ENCODE assay signal across 10 cellular contexts in genomic region chr22:19149962-19150361, GRCh38. TPM values are rescaled to one million over a fixed set of nuclear protein-coding genes. Genes with fewer than 3 reads are reported as not detected.
DNase-seq lines count a peak whose midpoint lies in the region; ATAC-seq and TF ChIP-seq lines count a peak whose summit lies in the region.
"Had no signal": no experiment of that assay in that cellular context is flagged by ENCODE, and none has a peak within 500 bp of the region (broad histone marks: within the 10 kb centered on the region; RNA-seq: fewer than 3 reads in every experiment).

Gene GSC2, minus strand, starts transcription at chr22:19150292. Its CDS starts 9 bp downstream, at chr22:19150283.

- ATAC-seq in SK-N-SH treated with all-trans-retinoic acid at 6 μM for 48 hours (no peak), RWPE2 (ENCODE audit: low read depth) (no peak), HG02610 (IDR thresholded peaks at IDR 0.05; ENCODE audit: unreplicated experiment) (no peak)

- H3K27me3 ChIP-seq in SK-N-SH (ENCODE audit: insufficient read depth) = peaks cover 61% of the 10 kb centered on the region
- H3K27me3 ChIP-seq in RWPE2 (ENCODE audit: insufficient read depth, poor library complexity, severe bottlenecking) = peaks cover 41% of the 10 kb centered on the region
- peaks cover 68% of the 10 kb centered on the region for H3K27me3 ChIP-seq in iPS-15b (ENCODE audit: control insufficient read depth, insufficient read depth, low read length)

- H3F3A ChIP-seq in SK-N-SH (replicated peaks; ENCODE audit: insufficient read depth) = no peaks in the 10 kb centered on the region

- DNase-seq in SK-N-SH (peak; percentile 60), RWPE2 (ENCODE audit: low spot score) (no peak), NOMO-1 (lab: John Stamatoyannopoulos, UW; ENCODE audit: unreplicated experiment in 2 of 2) (no peak), lower leg skin (ENCODE audit: low spot score in 2 of 2) (no peak)
- DNase-seq: occipital lobe had no signal

- H3K79me2 ChIP-seq in SK-N-SH (ENCODE audit: insufficient read depth) = no peaks in the 10 kb centered on the region

- H3K9me3 ChIP-seq in SK-N-SH (no peaks in the 10 kb centered on the region), RWPE2 (ENCODE audit: severe bottlenecking) (no peaks in the 10 kb centered on the region), iPS-15b (ENCODE audit: control insufficient read depth, insufficient read depth, low read length) (peaks cover 3% of the 10 kb centered on the region)

- POLR2A ChIA-PET in SK-N-SH (lab: Yijun Ruan, JAX) = no interaction called here

- no peak within 1 kb of the TSS for H3K4me3 ChIP-seq in SK-N-SH (ENCODE audit: low read depth in 2 of 2, low read length in 1 of 2)
- H3K4me3 ChIP-seq in RWPE2 (ENCODE audit: severe bottlenecking) = peak within 1 kb of the TSS; percentile 7
- peak within 1 kb of the TSS; percentile 50 for H3K4me3 ChIP-seq in iPS-15b (ENCODE audit: low read depth, low read length)
- H3K4me3 ChIP-seq in skin epidermis = peak within 1 kb of the TSS in 6 of 7 experiments; percentile 6 to 35 (median 14)
- H3K4me3 ChIP-seq in lower leg skin (ENCODE audit: low read depth, poor library complexity, severe bottlenecking) = no peak within 1 kb of the TSS

- no peak for TF ChIP-seq POLR2A in lower leg skin (IDR thresholded peaks at IDR 0.05)

- H3K9ac ChIP-seq in SK-N-SH (no peak within 1 kb of the TSS), iPS-15b (ENCODE audit: low read depth, low read length) (no peak within 1 kb of the TSS)

- intact Hi-C loops in lower leg skin (cut with DNase I; ENCODE audit: low total_unique reads) = no loop called here

- no peak for TF ChIP-seq EP300 in SK-N-SH (IDR thresholded peaks at IDR 0.05; ENCODE audit: borderline replicate concordance in 1 of 2, low read depth in 1 of 2, low read length in 1 of 2)

- no peak within 1 kb of the TSS for H2AFZ ChIP-seq in SK-N-SH (ENCODE audit: low read depth)

- 0% methylated on average over 10 of the region's 60 CpGs for WGBS in SK-N-SH (ENCODE audit: low lambda C conversion rate)
- WGBS in lower leg skin, 2 donors = 5% methylated on average over 4 of the region's 60 CpGs; no CpG with 5 or more reads in 1 of the 2 donors

- H4K20me1 ChIP-seq in SK-N-SH (ENCODE audit: insufficient read depth) = no peaks in the 10 kb centered on the region

- no peak within 1 kb of the TSS for H3K4me2 ChIP-seq in SK-N-SH

- no peaks in the 10 kb centered on the region for H3K9me2 ChIP-seq in SK-N-SH

- TF ChIP-seq CTCF in SK-N-SH (IDR thresholded peaks at IDR 0.05) (no peak), RWPE2 (IDR thresholded peaks at IDR 0.05; ENCODE audit: poor library complexity, severe bottlenecking) (no peak), lower leg skin (IDR thresholded peaks at IDR 0.05) (no peak)

- CTCF ChIA-PET in SK-N-SH (lab: Yijun Ruan, JAX) = no interaction called here

- no peak within 1 kb of the TSS for H3K27ac ChIP-seq in SK-N-SH (ENCODE audit: low read depth in 2 of 2, low read length in 1 of 2)
- H3K27ac ChIP-seq in RWPE2 (ENCODE audit: poor library complexity, severe bottlenecking) = no peak within 1 kb of the TSS
- no peak within 1 kb of the TSS for H3K27ac ChIP-seq in skin epidermis
- H3K27ac ChIP-seq: foreskin keratinocyte had no signal

- no peak for TF ChIP-seq RAD21 in SK-N-SH (IDR thresholded peaks at IDR 0.05; ENCODE audit: low read length)

- H3K4me1 ChIP-seq in SK-N-SH (ENCODE audit: control insufficient read depth in 1 of 2, insufficient read depth in 2 of 2, low read depth in 1 of 2, low read length in 1 of 2) (no peaks in the 10 kb centered on the region), RWPE2 (ENCODE audit: insufficient read depth, poor library complexity, severe bottlenecking) (peaks cover under 1% of the 10 kb centered on the region), iPS-15b (ENCODE audit: control insufficient read depth, insufficient read depth, low read length) (peaks cover 2% of the 10 kb centered on the region)
- H3K4me1 ChIP-seq: foreskin keratinocyte had no signal

- H3K36me3 ChIP-seq in SK-N-SH (replicated peaks in 1 of 2; ENCODE audit: control insufficient read depth in 1 of 2, insufficient read depth in 2 of 2, low read length in 1 of 2) (no peaks in the 10 kb centered on the region), RWPE2 (ENCODE audit: low read depth) (no peaks in the 10 kb centered on the region), iPS-15b (ENCODE audit: control insufficient read depth, insufficient read depth, low read length) (no peaks in the 10 kb centered on the region)

TF ChIP-seq in SK-N-SH, 30 proteins besides CTCF, POLR2A, EP300 and RAD21:
- TF ChIP-seq ELF1 (IDR thresholded peaks at IDR 0.05) = no peak
- no peak for TF ChIP-seq JUND (IDR thresholded peaks at IDR 0.05)

TF ChIP-seq in SK-N-SH treated with all-trans-retinoic acid at 6 μM for 48 hours, 23 proteins besides CTCF, POLR2A, EP300 and RAD21 (continues in another document):
- TF ChIP-seq ZC3H10 (CRISPR knock-in tag; IDR thresholded peaks at IDR 0.05) (no peak), ZNF8 (CRISPR knock-in tag; IDR thresholded peaks at IDR 0.05) (no peak), OSR1 (CRISPR knock-in tag; IDR thresholded peaks at IDR 0.05) (no peak), ZNF70 (CRISPR knock-in tag; IDR thresholded peaks at IDR 0.05) (no peak), CSRNP3 (CRISPR knock-in tag; IDR thresholded peaks at IDR 0.05) (no peak), TCF4 (CRISPR knock-in tag; IDR thresholded peaks at IDR 0.05; ENCODE audit: borderline replicate concordance) (no peak), ZFP30 (CRISPR knock-in tag; IDR thresholded peaks at IDR 0.05) (no peak), CSDC2 (CRISPR knock-in tag; IDR thresholded peaks at IDR 0.05) (no peak), BACH2 (CRISPR knock-in tag; IDR thresholded peaks at IDR 0.05; ENCODE audit: borderline replicate concordance) (no peak), PPARA (CRISPR knock-in tag; IDR thresholded peaks at IDR 0.05; ENCODE audit: borderline replicate concordance) (no peak), ESRRG (CRISPR knock-in tag; IDR thresholded peaks at IDR 0.05) (no peak), ARNTL (CRISPR knock-in tag; IDR thresholded peaks at IDR 0.05; ENCODE audit: borderline replicate concordance, low read depth) (no peak), ISL1 (CRISPR knock-in tag; IDR thresholded peaks at IDR 0.05) (no peak), PATZ1 (CRISPR knock-in tag; IDR thresholded peaks at IDR 0.05; ENCODE audit: borderline replicate concordance) (no peak), POU6F1 (CRISPR knock-in tag; IDR thresholded peaks at IDR 0.05; ENCODE audit: borderline replicate concordance, low read depth) (no peak)
- TF ChIP-seq, protein P1, sequence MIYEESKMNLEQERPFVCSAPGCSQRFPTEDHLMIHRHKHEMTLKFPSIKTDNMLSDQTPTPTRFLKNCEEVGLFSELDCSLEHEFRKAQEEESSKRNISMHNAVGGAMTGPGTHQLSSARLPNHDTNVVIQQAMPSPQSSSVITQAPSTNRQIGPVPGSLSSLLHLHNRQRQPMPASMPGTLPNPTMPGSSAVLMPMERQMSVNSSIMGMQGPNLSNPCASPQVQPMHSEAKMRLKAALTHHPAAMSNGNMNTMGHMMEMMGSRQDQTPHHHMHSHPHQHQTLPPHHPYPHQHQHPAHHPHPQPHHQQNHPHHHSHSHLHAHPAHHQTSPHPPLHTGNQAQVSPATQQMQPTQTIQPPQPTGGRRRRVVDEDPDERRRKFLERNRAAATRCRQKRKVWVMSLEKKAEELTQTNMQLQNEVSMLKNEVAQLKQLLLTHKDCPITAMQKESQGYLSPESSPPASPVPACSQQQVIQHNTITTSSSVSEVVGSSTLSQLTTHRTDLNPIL (CRISPR knock-in tag; IDR thresholded peaks at IDR 0.05; ENCODE audit: low read depth) = no peak

RNA-seq across cellular contexts. Expression of gene GSC2, which starts in this region (rescaled TPM):
- not detected in 2 replicates for polyA plus RNA-seq in SK-N-SH (2012; rRNA removed)
- not detected in 2 replicates for polyA plus RNA-seq in SK-N-SH (2012; cell fraction: cytosol; rRNA removed)
- not detected in 2 replicates for polyA plus RNA-seq in SK-N-SH (2012; cell fraction: nucleus; rRNA removed)
- 1 to 10 TPM in 1 of 4 donors, under 1 TPM in 1, not detected in 2; 0.42 to 2.6 TPM for total RNA-seq in lower leg skin
- total RNA-seq: foreskin keratinocyte, occipital lobe had no signal
- polyA plus RNA-seq: foreskin keratinocyte had no signal

Comparison
In these comparisons a context has a peak if more than half of its experiments do, and no peak if none do; other contexts are left out.
1. Peak in DNase-seq in SK-N-SH; RNA of the gene not detected or under 1 TPM.
2. H3K4me3 ChIP-seq: peak in RWPE2 (single experiment), iPS-15b (single experiment) and skin epidermis (6 of 7); none in SK-N-SH (0 of 2) and lower leg skin (single experiment).